ENCODE assay signal across 23 cellular contexts in the genomic region with DNA sequence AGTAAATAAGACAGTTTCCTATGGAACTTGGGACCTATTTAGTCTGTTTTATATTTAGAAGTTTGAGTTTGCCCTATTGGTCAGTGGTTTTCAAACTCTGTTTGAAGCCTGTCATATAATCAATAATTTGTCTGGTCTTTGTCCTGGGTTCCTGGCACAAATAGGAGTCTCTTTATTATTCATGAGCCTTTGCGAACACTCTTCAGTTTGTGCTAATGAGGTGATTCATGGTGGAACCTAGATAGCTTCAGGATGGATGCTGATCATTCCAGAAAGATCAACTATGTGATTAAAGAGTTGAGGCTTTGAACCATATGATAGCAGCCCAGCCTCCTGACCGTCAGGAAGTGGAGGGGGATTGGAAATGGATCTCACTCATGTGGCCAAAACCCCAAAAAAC.
"Had no signal": no experiment of that assay in that cellular context is flagged by ENCODE, and none has a peak within 500 bp of the region (broad histone marks: within the 10 kb centered on the region; RNA-seq: fewer than 3 reads in every experiment).

No MANE protein-coding gene starts in this region.

- H3K27ac ChIP-seq: coronary artery, lower lobe of right lung, ovary, skin epidermis, upper lobe of left lung, vagina had no signal

- H3K36me3 ChIP-seq: lower lobe of right lung, ovary, upper lobe of left lung, vagina had no signal

- H3K9me3 ChIP-seq: lower lobe of right lung, ovary, upper lobe of left lung, vagina had no signal

- H3K4me1 ChIP-seq: lower lobe of right lung, upper lobe of left lung, vagina had no signal

- H3K4me3 ChIP-seq: coronary artery, lower lobe of right lung, ovary, skin epidermis, upper lobe of left lung, vagina had no signal

- H3K27me3 ChIP-seq: ovary, upper lobe of left lung, vagina had no signal

- FAIRE-seq: endothelial cell of umbilical vein had no signal

- DNase-seq: activated B cell treated with CpG ODN at 0.5 μM for 24 hours; activated CD4-positive, alpha-beta T cell treated with anti-CD3 and anti-CD28 coated beads for 36 hours; activated CD8-positive, alpha-beta memory T cell treated with anti-CD3 and anti-CD28 coated beads, Interleukin-2, amount 10 ng/mL, durations not matched to agents 7 days and 5 days; activated CD8-positive, alpha-beta T cell treated with anti-CD3 and anti-CD28 coated beads, Interleukin-2, amount 10 ng/mL, durations not matched to agents 7 days and 5 days; activated naive CD4-positive, alpha-beta T cell; activated T-cell treated with anti-CD3 and anti-CD28 coated beads, Interleukin-2, amount 50 U/mL, for 48 hours; anterior cingulate cortex; effector memory CD8-positive, alpha-beta T cell; head of caudate nucleus; hippocampal formation; lower lobe of right lung; nephron progenitor cell; ovary; stimulated activated CD4-positive, alpha-beta T cell treated with anti-CD3 and anti-CD28 coated beads, Interleukin-12 subunit alpha, Interleukin-12 subunit beta, amount 100 ng/mL, for 4 hours; stimulated activated CD4-positive, alpha-beta T cell treated with anti-CD3 and anti-CD28 coated beads, Interleukin-4, amount 100 ng/mL, for 1 hour; T-helper 1 cell; upper lobe of left lung had no signal

- ATAC-seq: activated CD4-positive, alpha-beta T cell treated with anti-CD3 and anti-CD28 coated beads for 36 hours; activated CD8-positive, alpha-beta memory T cell treated with anti-CD3 and anti-CD28 coated beads, Interleukin-2, amount 10 ng/mL, durations not matched to agents 7 days and 5 days; activated naive CD4-positive, alpha-beta T cell treated with anti-CD3 and anti-CD28 coated beads, Interleukin-2, amount 50 U/mL, for 72 hours; effector memory CD8-positive, alpha-beta T cell; lower lobe of right lung; sciatic nerve had no signal
